Comparison of ENCODE assay signal across 8 cellular contexts in genomic region chr1:225848044-225848955, GRCh38.
A peak's percentile ranks its signal among the peaks of the same experiment; 100 is the strongest.
DNase-seq lines count a peak whose midpoint lies in the region; ATAC-seq lines count a peak whose summit lies in the region.

No MANE protein-coding gene starts in this region.

- DNase-seq in CD1c-positive myeloid dendritic cell (ENCODE audit: extremely low spot score) (peak; percentile 17), RPMI8226 (peak; percentile 90), hypothalamus (lab: John Stamatoyannopoulos, UW) (peak in 29 of 51 donors; percentile 20 to 76 (median 51)), NCI-H1105 (lab: John Stamatoyannopoulos, UW) (no peak), AG20443 (ENCODE audit: low spot score) (no peak)
- no peak for DNase-seq in stimulated activated CD4-positive, alpha-beta T cell treated with anti-CD3 and anti-CD28 coated beads, Interleukin-1b, Interleukin-23, amount 100 ng/mL, for 48 hours

- peak; percentile 75 for ATAC-seq in GM18868 (IDR thresholded peaks at IDR 0.05; ENCODE audit: unreplicated experiment)
- ATAC-seq in HG03025 (IDR thresholded peaks at IDR 0.05; ENCODE audit: low FRiP score, unreplicated experiment), result peak; percentile 60

Comparison
In these comparisons a context has a peak if more than half of its experiments do, and no peak if none do; other contexts are left out.
1. DNase-seq: peak in CD1c-positive myeloid dendritic cell (single experiment), RPMI8226 (single experiment) and hypothalamus (29 of 51); none in NCI-H1105 (single experiment), AG20443 (single experiment) and stimulated activated CD4-positive, alpha-beta T cell treated with anti-CD3 and anti-CD28 coated beads, Interleukin-1b, Interleukin-23, amount 100 ng/mL, for 48 hours (single experiment).